In genomic region chrX:40173662-40174593, GRCh38 we compare ENCODE assay signal across 8 cellular contexts.
DNase-seq lines count a peak whose midpoint lies in the region; ATAC-seq, FAIRE-seq and TF ChIP-seq lines count a peak whose summit lies in the region.

No MANE protein-coding gene starts in this region.

- H3K36me3 Mint-ChIP-seq in glutamatergic neuron (ENCODE audit: unreplicated experiment): no peaks in the 10 kb centered on the region

- peak; percentile 52 for FAIRE-seq in GM19239 (lab: Jason Lieb, UNC)

- intact Hi-C loops in sigmoid colon (cut with DNase I): loop anchor here (2.0 to 10.0 kb wide), 3 partner anchors 161 to 291 kb away; no protein-coding TSS in a partner anchor

- H3K27me3 ChIP-seq in sigmoid colon: peaks cover 0 to 5% (median 0%) of the 10 kb centered on the region in 3 donors

- H3K36me3 ChIP-seq in sigmoid colon: no peaks in the 10 kb centered on the region

- peak overlapping the region; percentile 38 to 63 (median 56) for H3K4me3 ChIP-seq in sigmoid colon

- no peak for DNase-seq in GM19239 (ENCODE audit: insufficient read length, low spot score)
- peak; percentile 32 to 63 for DNase-seq in NOMO-1 (lab: John Stamatoyannopoulos, UW; ENCODE audit: unreplicated experiment in 2 of 2)
- peak; percentile 51 for DNase-seq in activated T-cell treated with anti-CD3 and anti-CD28 coated beads, Interleukin-2, amount 50 U/mL, for 1 hour
- no peak for DNase-seq in glutamatergic neuron
- peak; percentile 81 for DNase-seq in sigmoid colon
- no peak for DNase-seq in NCI-H345 (lab: John Stamatoyannopoulos, UW)

- no peak for TF ChIP-seq EP300 in sigmoid colon (IDR thresholded peaks at IDR 0.05)

- peak overlapping the region; percentile 91 to 97 (median 93) for H3K27ac ChIP-seq in sigmoid colon

- peaks cover 0 to 57% (median 30%) of the 10 kb centered on the region in 4 donors for H3K4me1 ChIP-seq in sigmoid colon

- H3K9me3 ChIP-seq in sigmoid colon: no peaks in the 10 kb centered on the region

- no peak for TF ChIP-seq POLR2A in sigmoid colon (IDR thresholded peaks at IDR 0.05)

- H3K27ac Mint-ChIP-seq in glutamatergic neuron (ENCODE audit: unreplicated experiment): peak overlapping the region; percentile 81

- H3K9me3 Mint-ChIP-seq in glutamatergic neuron (ENCODE audit: unreplicated experiment): peaks cover 10% of the 10 kb centered on the region

- H3K4me3 Mint-ChIP-seq in glutamatergic neuron (ENCODE audit: unreplicated experiment): peak overlapping the region; percentile 82

- H3K4me1 Mint-ChIP-seq in glutamatergic neuron (ENCODE audit: low read depth, unreplicated experiment): peaks cover 13% of the 10 kb centered on the region

- ATAC-seq in HG03571 (IDR thresholded peaks at IDR 0.05; ENCODE audit: unreplicated experiment) (no peak), GM21619 (IDR thresholded peaks at IDR 0.05; ENCODE audit: unreplicated experiment) (no peak)

- peaks cover 6% of the 10 kb centered on the region for H3K27me3 Mint-ChIP-seq in glutamatergic neuron (ENCODE audit: unreplicated experiment)

- TF ChIP-seq CTCF in glutamatergic neuron (IDR thresholded peaks at IDR 0.05; ENCODE audit: partially characterized antibody, unreplicated experiment) (no peak), sigmoid colon (IDR thresholded peaks at IDR 0.05) (no peak)

- WGBS in sigmoid colon, 2 donors: 36 to 67% methylated on average over 39 of the region's 39 CpGs

Comparison
In these comparisons a context has a peak if more than half of its experiments do, and no peak if none do; other contexts are left out.
1. DNase-seq: peak in NOMO-1 (2 of 2), activated T-cell treated with anti-CD3 and anti-CD28 coated beads, Interleukin-2, amount 50 U/mL, for 1 hour (single experiment) and sigmoid colon (single experiment); none in GM19239 (single experiment), glutamatergic neuron (single experiment) and NCI-H345 (single experiment).